23 cellular contexts compared by ENCODE assay signal in the genomic region with DNA sequence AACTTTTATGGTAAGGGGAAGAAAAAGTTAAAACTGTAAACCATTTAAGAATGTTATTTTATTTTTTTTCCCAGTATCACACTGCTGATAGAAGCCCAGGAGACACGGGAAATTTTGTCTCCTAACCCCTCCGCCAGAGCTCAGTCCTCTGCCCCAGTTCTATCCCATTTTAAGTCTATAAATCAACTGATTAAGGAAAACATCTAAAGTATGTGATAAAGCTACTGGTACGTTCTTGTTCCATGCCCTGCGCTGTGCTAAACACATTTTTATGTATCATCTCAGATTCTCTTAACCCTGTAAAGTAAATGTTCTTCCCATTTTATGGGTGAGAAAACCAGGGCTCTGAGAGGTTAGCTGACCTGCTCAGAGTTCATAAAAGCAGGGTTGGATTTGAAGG.
"Had no signal": no experiment of that assay in that cellular context is flagged by ENCODE, and none has a peak within 500 bp of the region (broad histone marks: within the 10 kb centered on the region; RNA-seq: fewer than 3 reads in every experiment).

No MANE protein-coding gene starts in this region.

- H3K27ac Mint-ChIP-seq: activated CD4-positive, alpha-beta memory T cell treated with anti-CD3 and anti-CD28 coated beads, Interleukin-2, amount 10 ng/mL, durations not matched to agents 7 days and 5 days; activated naive CD4-positive, alpha-beta T cell treated with anti-CD3 and anti-CD28 coated beads for 36 hours; activated naive CD4-positive, alpha-beta T cell treated with anti-CD3 and anti-CD28 coated beads, Interleukin-2, amount 50 U/mL, for 24 hours; activated naive CD8-positive, alpha-beta T cell treated with anti-CD3 and anti-CD28 coated beads for 36 hours; activated naive CD8-positive, alpha-beta T cell treated with anti-CD3 and anti-CD28 coated beads, Interleukin-2, amount 50 U/mL, for 24 hours; activated T-helper 2 cell treated with anti-CD3 and anti-CD28 coated beads, Interferon-gamma antibody, Interleukin-2, Interleukin-4, amounts not matched to agents 10 μg/mL and 5 μg/mL and 100 μg/mL, durations not matched to agents 14 hours and 24 hours and 36 hours; brain; endodermal cell had no signal

- H3K4me3 Mint-ChIP-seq: activated CD4-positive, alpha-beta memory T cell treated with anti-CD3 and anti-CD28 coated beads, Interleukin-2, amount 10 ng/mL, durations not matched to agents 7 days and 5 days; activated CD4-positive, alpha-beta T cell treated with anti-CD3 and anti-CD28 coated beads, Interleukin-2, amount 10 ng/mL, durations not matched to agents 7 days and 5 days; activated naive CD4-positive, alpha-beta T cell treated with anti-CD3 and anti-CD28 coated beads for 36 hours; activated naive CD4-positive, alpha-beta T cell treated with anti-CD3 and anti-CD28 coated beads, Interleukin-2, amount 50 U/mL, for 24 hours; activated naive CD8-positive, alpha-beta T cell treated with anti-CD3 and anti-CD28 coated beads for 36 hours; activated naive CD8-positive, alpha-beta T cell treated with anti-CD3 and anti-CD28 coated beads, Interleukin-2, amount 50 U/mL, for 24 hours; activated T-cell treated with anti-CD3 and anti-CD28 coated beads, Interleukin-2, amount 50 U/mL, for 4 hours; brain; endodermal cell had no signal

- ATAC-seq: activated naive CD8-positive, alpha-beta T cell treated with anti-CD3 and anti-CD28 coated beads, Interleukin-2, amount 50 U/mL, for 24 hours; activated T-cell treated with anti-CD3 and anti-CD28 coated beads, Interleukin-2, amount 50 U/mL, for 4 hours; esophagus mucosa had no signal

- H3K9me3 Mint-ChIP-seq: activated CD4-positive, alpha-beta memory T cell treated with anti-CD3 and anti-CD28 coated beads, Interleukin-2, amount 10 ng/mL, durations not matched to agents 7 days and 5 days; activated CD4-positive, alpha-beta T cell treated with anti-CD3 and anti-CD28 coated beads, Interleukin-2, amount 10 ng/mL, durations not matched to agents 7 days and 5 days; activated naive CD4-positive, alpha-beta T cell treated with anti-CD3 and anti-CD28 coated beads for 36 hours; activated naive CD4-positive, alpha-beta T cell treated with anti-CD3 and anti-CD28 coated beads, Interleukin-2, amount 50 U/mL, for 24 hours; activated naive CD8-positive, alpha-beta T cell treated with anti-CD3 and anti-CD28 coated beads for 36 hours; activated naive CD8-positive, alpha-beta T cell treated with anti-CD3 and anti-CD28 coated beads, Interleukin-2, amount 50 U/mL, for 24 hours; activated T-cell treated with anti-CD3 and anti-CD28 coated beads, Interleukin-2, amount 50 U/mL, for 4 hours; activated T-helper 2 cell treated with anti-CD3 and anti-CD28 coated beads, Interferon-gamma antibody, Interleukin-2, Interleukin-4, amounts not matched to agents 10 μg/mL and 5 μg/mL and 100 μg/mL, durations not matched to agents 14 hours and 24 hours and 36 hours; endodermal cell had no signal

- H3K27me3 Mint-ChIP-seq: activated CD4-positive, alpha-beta memory T cell treated with anti-CD3 and anti-CD28 coated beads, Interleukin-2, amount 10 ng/mL, durations not matched to agents 7 days and 5 days; activated CD4-positive, alpha-beta T cell treated with anti-CD3 and anti-CD28 coated beads, Interleukin-2, amount 10 ng/mL, durations not matched to agents 7 days and 5 days; activated naive CD4-positive, alpha-beta T cell treated with anti-CD3 and anti-CD28 coated beads, Interleukin-2, amount 50 U/mL, for 24 hours; activated naive CD8-positive, alpha-beta T cell treated with anti-CD3 and anti-CD28 coated beads for 36 hours; activated naive CD8-positive, alpha-beta T cell treated with anti-CD3 and anti-CD28 coated beads, Interleukin-2, amount 50 U/mL, for 24 hours had no signal

- H3K4me1 Mint-ChIP-seq: activated CD4-positive, alpha-beta memory T cell treated with anti-CD3 and anti-CD28 coated beads, Interleukin-2, amount 10 ng/mL, durations not matched to agents 7 days and 5 days; activated CD4-positive, alpha-beta T cell treated with anti-CD3 and anti-CD28 coated beads, Interleukin-2, amount 10 ng/mL, durations not matched to agents 7 days and 5 days; activated naive CD8-positive, alpha-beta T cell treated with anti-CD3 and anti-CD28 coated beads for 36 hours; activated naive CD8-positive, alpha-beta T cell treated with anti-CD3 and anti-CD28 coated beads, Interleukin-2, amount 50 U/mL, for 24 hours; brain; endodermal cell had no signal

- DNase-seq: activated CD4-positive, alpha-beta memory T cell treated with anti-CD3 and anti-CD28 coated beads, Interleukin-2, amount 10 ng/mL, durations not matched to agents 7 days and 5 days; activated CD4-positive, alpha-beta T cell treated with anti-CD3 and anti-CD28 coated beads for 1 hour; activated CD4-positive, alpha-beta T cell treated with anti-CD3 and anti-CD28 coated beads for 4 hours; activated CD4-positive, alpha-beta T cell treated with anti-CD3 and anti-CD28 coated beads, Interleukin-2, amount 10 ng/mL, durations not matched to agents 7 days and 5 days; activated CD4-positive, alpha-beta T cell treated with anti-CD3 and anti-CD28 coated beads, Interleukin-2, amount 50 U/mL, for 4 hours; activated effector memory CD4-positive, alpha-beta T cell treated with anti-CD3 and anti-CD28 coated beads, Interleukin-2, amount 50 U/mL, for 16 hours; activated naive CD4-positive, alpha-beta T cell treated with anti-CD3 and anti-CD28 coated beads for 36 hours; activated naive CD8-positive, alpha-beta T cell treated with anti-CD3 and anti-CD28 coated beads for 36 hours; activated naive CD8-positive, alpha-beta T cell treated with anti-CD3 and anti-CD28 coated beads, Interleukin-2, amount 50 U/mL, for 24 hours; activated T-cell treated with anti-CD3 and anti-CD28 coated beads, Interleukin-2, amount 50 U/mL, for 4 hours; adrenal gland; central memory CD4-positive, alpha-beta T cell; cerebellar nuclear complex; colonic mucosa; effector memory CD4-positive, alpha-beta T cell; endodermal cell; head of caudate nucleus; T-helper 1 cell; T-helper 2 cell had no signal
